24 cellular contexts compared by ENCODE assay signal in the genomic region with DNA sequence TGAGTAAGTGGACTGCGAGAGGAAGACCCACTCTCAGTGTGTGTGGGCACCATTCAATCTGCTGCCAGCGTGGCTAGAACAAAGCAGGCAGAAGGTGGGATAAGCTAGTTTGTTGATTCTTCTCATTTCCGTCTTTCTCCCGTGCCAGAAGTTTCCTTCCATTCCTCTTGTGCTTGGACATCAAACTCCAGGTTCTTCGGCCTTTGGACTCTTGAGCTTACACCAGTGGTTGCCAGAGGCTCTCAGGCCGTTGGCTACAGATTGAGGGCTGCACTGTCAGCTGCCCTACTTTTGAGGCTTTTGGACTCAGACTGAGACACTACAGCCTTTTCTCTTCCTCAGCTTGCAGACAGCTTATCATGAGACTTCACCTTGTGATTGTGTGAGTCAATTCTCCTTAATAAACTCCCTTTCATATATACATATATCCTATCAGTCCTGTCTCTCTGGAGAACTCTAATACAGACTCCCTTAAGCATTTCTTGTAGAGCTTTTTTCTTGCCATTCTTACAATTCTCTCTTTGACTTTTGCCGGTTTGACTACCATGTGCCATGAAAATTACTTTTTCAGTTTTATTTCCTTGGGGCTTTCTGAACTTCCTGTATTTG.
"Had no signal": no experiment of that assay in that cellular context is flagged by ENCODE, and none has a peak within 500 bp of the region (broad histone marks: within the 10 kb centered on the region; RNA-seq: fewer than 3 reads in every experiment).

No MANE protein-coding gene starts in this region.

- H3K27ac ChIP-seq: SJSA1 had no signal

- FAIRE-seq: astrocyte had no signal

- H3K36me3 ChIP-seq: SJSA1 had no signal

- H3K4me3 ChIP-seq: SJSA1 had no signal

- H3K27me3 ChIP-seq: SJSA1 had no signal

- ATAC-seq: activated T-helper 17 cell treated with anti-CD3 and anti-CD28 coated beads, Interleukin-2, amount 50 U/mL, for 72 hours; Panc1 had no signal

- H3K4me1 ChIP-seq: SJSA1 had no signal

- H3K9me3 ChIP-seq: SJSA1 had no signal

- DNase-seq: activated B cell treated with CpG ODN at 0.5 μM for 24 hours; activated CD4-positive, alpha-beta T cell treated with anti-CD3 and anti-CD28 coated beads for 1 hour; activated CD4-positive, alpha-beta T cell treated with anti-CD3 and anti-CD28 coated beads, Interleukin-2, amount 10 ng/mL, durations not matched to agents 24 days and 14 days; activated CD4-positive, alpha-beta T cell treated with anti-CD3 and anti-CD28 coated beads, Interleukin-2, amount 50 U/mL, for 48 hours; activated CD8-positive, alpha-beta memory T cell treated with anti-CD3 and anti-CD28 coated beads for 24 hours; activated gamma-delta T cell; activated naive CD4-positive, alpha-beta T cell treated with anti-CD3 and anti-CD28 coated beads for 36 hours; activated T-cell treated with anti-CD3 and anti-CD28 coated beads, Interleukin-2, amount 50 U/mL, for 48 hours; amygdala; Karpas-422; NCI-H2029; NCI-H2107; NCI-H2171 treated with DMSO at 0.1 percent for 48 hours; NCI-H226; NCI-H510A; NCI-H526 treated with DMSO at 0.1 percent for 48 hours; NCI-H82; NK-92 treated with Interleukin-12 subunit alpha and Interleukin-12 subunit beta, amount 100 ng/mL, for 24 hours; OCI-M1; SHP77 had no signal
